16 cellular contexts compared by ENCODE assay signal in genomic region chr5:73354406-73354805, GRCh38.
"Had no signal": no experiment of that assay in that cellular context is flagged by ENCODE, and none has a peak within 500 bp of the region (broad histone marks: within the 10 kb centered on the region; RNA-seq: fewer than 3 reads in every experiment).

No MANE protein-coding gene starts in this region.

- DNase-seq: effector CD4-positive, alpha-beta T cell; endodermal cell; mammary epithelial cell; naive thymus-derived CD4-positive, alpha-beta T cell; nephron progenitor cell; sigmoid colon; stimulated activated CD4-positive, alpha-beta T cell treated with anti-CD3 and anti-CD28 coated beads, Interleukin-12 subunit alpha, Interleukin-12 subunit beta, amount 100 ng/mL, for 4 hours; stimulated activated naive CD4-positive, alpha-beta T cell; stomach; substantia nigra; trophoblast cell had no signal

- H3K79me2 ChIP-seq: hepatocyte had no signal

- H3K4me2 ChIP-seq: hepatocyte had no signal

- H3K4me3 Mint-ChIP-seq: endodermal cell; naive thymus-derived CD4-positive, alpha-beta T cell; nephron progenitor cell had no signal

- H3K36me3 ChIP-seq: right atrium auricular region, sigmoid colon, stomach, thoracic aorta had no signal

- ATAC-seq: naive thymus-derived CD4-positive, alpha-beta T cell had no signal

- H3K4me3 ChIP-seq: coronary artery, hepatocyte, right atrium auricular region, sigmoid colon, skin epidermis, stomach, thoracic aorta had no signal

- H2AFZ ChIP-seq: hepatocyte had no signal

- H3K4me1 ChIP-seq: right atrium auricular region, sigmoid colon, stomach had no signal

- H3K9me3 ChIP-seq: thoracic aorta had no signal

- H3K27ac Mint-ChIP-seq: endodermal cell; naive thymus-derived CD4-positive, alpha-beta T cell; nephron progenitor cell had no signal

- H3K27me3 ChIP-seq: right atrium auricular region, sigmoid colon had no signal

- H3K27ac ChIP-seq: coronary artery, hepatocyte, right atrium auricular region, sigmoid colon, skin epidermis, stomach, thoracic aorta had no signal
